Comparison of ENCODE assay signal across 1 cellular context in genomic region chr4:6674500-6675149, GRCh38.
TF ChIP-seq lines count a peak whose summit lies in the region.

No MANE protein-coding gene starts in this region.

TF ChIP-seq in HEK293, 187 proteins besides CTCF, POLR2A, EP300 and RAD21 (continued from another document):
- TF ChIP-seq ZNF530 (tag by site-specific recombination; IDR thresholded peaks at IDR 0.05; ENCODE audit: low read depth) (no peak), PRDM10 (tag by site-specific recombination; IDR thresholded peaks at IDR 0.05) (no peak), ZNF658 (tag by site-specific recombination; IDR thresholded peaks at IDR 0.05) (no peak), ZNF548 (tag by site-specific recombination; IDR thresholded peaks at IDR 0.05) (no peak), BCL11A (tag by site-specific recombination; IDR thresholded peaks at IDR 0.05; ENCODE audit: low read depth) (no peak), ZFHX2 (tag by site-specific recombination; conservative IDR thresholded peaks at IDR 0.05) (peak; percentile 68; the same call in 1 of the 2 replicates), ZNF529 (tag by site-specific recombination; IDR thresholded peaks at IDR 0.05; ENCODE audit: insufficient replicate concordance) (no peak), ZNF18 (tag by site-specific recombination; IDR thresholded peaks at IDR 0.05) (peak; percentile 97), ZNF23 (tag by site-specific recombination; IDR thresholded peaks at IDR 0.05; ENCODE audit: borderline replicate concordance) (no peak), ZNF174 (tag by site-specific recombination; IDR thresholded peaks at IDR 0.05) (no peak), ZNF10 (tag by site-specific recombination; IDR thresholded peaks at IDR 0.05) (peak; percentile 76; the same call in 1 of the 2 replicates), ZBTB26 (tag by site-specific recombination; optimal IDR thresholded peaks at IDR 0.05) (no peak), ZNF571 (tag by site-specific recombination; IDR thresholded peaks at IDR 0.05) (no peak), ZNF239 (tag by site-specific recombination; IDR thresholded peaks at IDR 0.05) (no peak), SCRT1 (tag by site-specific recombination; IDR thresholded peaks at IDR 0.05; ENCODE audit: borderline replicate concordance) (peak; percentile 77), YY1 (tag by site-specific recombination; IDR thresholded peaks at IDR 0.05) (no peak), ZEB2 (tag by site-specific recombination; IDR thresholded peaks at IDR 0.05) (peak; percentile 46; the same call in 1 of the 2 replicates), ZBTB49 (tag by site-specific recombination; IDR thresholded peaks at IDR 0.05; ENCODE audit: low read depth) (no peak), HOXC10 (CRISPR knock-in tag; IDR thresholded peaks at IDR 0.05) (no peak), ZNF157 (tag by site-specific recombination; IDR thresholded peaks at IDR 0.05) (no peak), MZF1 (tag by site-specific recombination; IDR thresholded peaks at IDR 0.05; ENCODE audit: borderline replicate concordance) (no peak), ZNF214 (tag by site-specific recombination; IDR thresholded peaks at IDR 0.05; ENCODE audit: borderline replicate concordance) (no peak), ZNF785 (tag by site-specific recombination; IDR thresholded peaks at IDR 0.05) (no peak), GLIS2 (tag by site-specific recombination; IDR thresholded peaks at IDR 0.05) (peak; percentile 42; the same call in 1 of the 2 replicates), ZBTB7A (tag by site-specific recombination; IDR thresholded peaks at IDR 0.05; ENCODE audit: low read depth) (no peak), ZNF335 (tag by site-specific recombination; conservative IDR thresholded peaks at IDR 0.05) (peak; percentile 51; the same call in 1 of the 2 replicates), ZSCAN23 (tag by site-specific recombination; IDR thresholded peaks at IDR 0.05) (no peak), ZNF664 (tag by site-specific recombination; IDR thresholded peaks at IDR 0.05) (no peak), PATZ1 (tag by site-specific recombination; IDR thresholded peaks at IDR 0.05) (0 out of 2 replicates have a peak, but pooled peaks have one; percentile 26), ZNF354C (tag by site-specific recombination; IDR thresholded peaks at IDR 0.05; ENCODE audit: borderline replicate concordance, low read depth) (no peak), HOXD13 (CRISPR knock-in tag; IDR thresholded peaks at IDR 0.05; ENCODE audit: borderline replicate concordance) (no peak), ZNF175 (tag by site-specific recombination; IDR thresholded peaks at IDR 0.05) (no peak), TRIM28 (IDR thresholded peaks at IDR 0.05; ENCODE audit: borderline replicate concordance, low read length) (0 out of 2 replicates have a peak, but pooled peaks have one; percentile 35), ZNF274 (IDR thresholded peaks at IDR 0.05; ENCODE audit: low read length) (no peak), ZNF274 (tag by site-specific recombination; IDR thresholded peaks at IDR 0.05; ENCODE audit: borderline replicate concordance) (no peak), ZNF391 (tag by site-specific recombination; IDR thresholded peaks at IDR 0.05; ENCODE audit: borderline replicate concordance, low read depth) (no peak), ZBTB17 (tag by site-specific recombination; IDR thresholded peaks at IDR 0.05) (peak; percentile 46; the same call in 1 of the 2 replicates)
